Comparison of ENCODE assay signal across 11 cellular contexts in the genomic region with DNA sequence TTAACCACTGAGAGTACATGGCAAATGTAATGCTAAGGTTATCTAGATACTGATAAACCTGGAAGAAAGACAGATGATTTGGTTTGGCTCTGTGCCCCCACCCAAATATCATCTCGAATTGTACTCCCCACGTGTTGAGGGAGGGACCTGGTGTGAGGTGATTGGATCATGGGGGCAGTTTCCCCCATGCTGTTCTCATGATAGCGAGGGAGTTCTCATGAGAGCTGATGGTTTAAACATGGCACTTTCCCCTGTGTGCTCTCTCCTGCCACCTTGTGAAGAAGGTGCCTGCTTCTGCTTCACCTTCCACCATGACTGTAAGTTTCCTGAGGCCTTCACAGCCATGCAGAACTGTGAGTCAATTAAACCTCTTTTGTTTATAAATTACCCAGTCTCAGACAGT. TPM values are rescaled to one million over a fixed set of nuclear protein-coding genes. Genes with fewer than 3 reads are reported as not detected.
DNase-seq lines count a peak whose midpoint lies in the region; ATAC-seq and TF ChIP-seq lines count a peak whose summit lies in the region.
"Had no signal": no experiment of that assay in that cellular context is flagged by ENCODE, and none has a peak within 500 bp of the region (broad histone marks: within the 10 kb centered on the region; RNA-seq: fewer than 3 reads in every experiment).

No MANE protein-coding gene starts in this region.

- POLR2A ChIA-PET in activated CD8-positive, alpha-beta T cell treated with anti-CD3 and anti-CD28 coated beads for 36 hours (lab: Charles Lee): no interaction called here

- H2BK120ac ChIP-seq in mesenchymal stem cell (ENCODE audit: low read depth, low read length): no peak overlapping the region

- H2AFZ ChIP-seq in Karpas-422 (ENCODE audit: low read length): peak overlapping the region; percentile 11; the same call in 1 of the 2 replicates
- no peak overlapping the region for H2AFZ ChIP-seq in mesenchymal stem cell (ENCODE audit: low read depth, low read length)

- no peaks in the 10 kb centered on the region for H3K79me2 ChIP-seq in Karpas-422 (ENCODE audit: low read length)

- no peaks in the 10 kb centered on the region for H3K36me3 Mint-ChIP-seq in activated CD8-positive, alpha-beta T cell treated with anti-CD3 and anti-CD28 coated beads for 36 hours (ENCODE audit: low read depth)
- H3K36me3 Mint-ChIP-seq: stimulated activated effector memory CD8-positive, alpha-beta T cell treated with anti-CD3 and anti-CD28 coated beads, Interleukin-12 subunit alpha, Interleukin-12 subunit beta, amount 100 ng/mL, for 72 hours had no signal

- H3K4me1 ChIP-seq in Karpas-422 (ENCODE audit: low read length): peaks cover 3% of the 10 kb centered on the region; the same call in 1 of the 2 replicates
- no peaks in the 10 kb centered on the region for H3K4me1 ChIP-seq in mesenchymal stem cell (ENCODE audit: control insufficient read depth, insufficient read depth, low read depth, low read length)
- H3K4me1 ChIP-seq: esophagus squamous epithelium had no signal

- no peak overlapping the region for H3K4ac ChIP-seq in mesenchymal stem cell (ENCODE audit: low read depth in 1 of 2, low read length in 2 of 2)

- H3K27ac Mint-ChIP-seq in activated CD8-positive, alpha-beta T cell treated with anti-CD3 and anti-CD28 coated beads for 36 hours: no peak overlapping the region
- H3K27ac Mint-ChIP-seq: stimulated activated effector memory CD8-positive, alpha-beta T cell treated with anti-CD3 and anti-CD28 coated beads, Interleukin-12 subunit alpha, Interleukin-12 subunit beta, amount 100 ng/mL, for 72 hours had no signal

- H3K4me3 ChIP-seq in Karpas-422 (ENCODE audit: low read length) (no peak overlapping the region), mesenchymal stem cell (ENCODE audit: insufficient read depth in 1 of 2, low read depth in 1 of 2, low read length in 2 of 2) (no peak overlapping the region)
- H3K4me3 ChIP-seq: esophagus squamous epithelium had no signal

- H3K9me2 ChIP-seq in Karpas-422 (replicated peaks; ENCODE audit: insufficient read depth, low read length): no peaks in the 10 kb centered on the region

- H3K4me1 Mint-ChIP-seq in activated CD8-positive, alpha-beta T cell treated with anti-CD3 and anti-CD28 coated beads for 36 hours (ENCODE audit: low read depth): peaks cover 13% of the 10 kb centered on the region
- H3K4me1 Mint-ChIP-seq: stimulated activated effector memory CD8-positive, alpha-beta T cell treated with anti-CD3 and anti-CD28 coated beads, Interleukin-12 subunit alpha, Interleukin-12 subunit beta, amount 100 ng/mL, for 72 hours had no signal

- H3K27ac ChIP-seq in Karpas-422 (ENCODE audit: low read length) (no peak overlapping the region), mesenchymal stem cell (ENCODE audit: low read length, poor library complexity, severe bottlenecking) (no peak overlapping the region)
- H3K27ac ChIP-seq: esophagus squamous epithelium had no signal

- H3K9ac ChIP-seq in Karpas-422 (ENCODE audit: low read length) (no peak overlapping the region), mesenchymal stem cell (ENCODE audit: low read length) (no peak overlapping the region)

- H3K36me3 ChIP-seq in Karpas-422 (ENCODE audit: insufficient read depth, low read length) (no peaks in the 10 kb centered on the region), mesenchymal stem cell (ENCODE audit: control insufficient read depth in 1 of 2, insufficient read depth in 2 of 2, low read depth in 1 of 2, low read length in 2 of 2) (peaks cover 0 to 2% of the 10 kb centered on the region in 2 experiments)
- H3K36me3 ChIP-seq: esophagus squamous epithelium had no signal

- ATAC-seq in activated CD8-positive, alpha-beta T cell treated with anti-CD3 and anti-CD28 coated beads for 36 hours: peak; percentile 60
- ATAC-seq in HG03469 (IDR thresholded peaks at IDR 0.05; ENCODE audit: unreplicated experiment): no peak
- ATAC-seq: stimulated activated effector memory CD8-positive, alpha-beta T cell treated with anti-CD3 and anti-CD28 coated beads, Interleukin-12 subunit alpha, Interleukin-12 subunit beta, amount 100 ng/mL, for 72 hours had no signal

- H3K9me3 ChIP-seq in Karpas-422 (ENCODE audit: low read length) (no peaks in the 10 kb centered on the region), mesenchymal stem cell (ENCODE audit: control insufficient read depth, low read length) (no peaks in the 10 kb centered on the region)
- H3K9me3 ChIP-seq: esophagus squamous epithelium had no signal

- no peak overlapping the region for H3K14ac ChIP-seq in mesenchymal stem cell (ENCODE audit: low read length in 2 of 2)

- no peaks in the 10 kb centered on the region for H3K27me3 Mint-ChIP-seq in activated CD8-positive, alpha-beta T cell treated with anti-CD3 and anti-CD28 coated beads for 36 hours

- no peaks in the 10 kb centered on the region for H4K20me1 ChIP-seq in Karpas-422 (ENCODE audit: insufficient read depth, low read depth, low read length)

- no peak overlapping the region for H4K8ac ChIP-seq in mesenchymal stem cell (ENCODE audit: low read length)

- DNase-seq in G401 (ENCODE audit: low spot score) (peak; percentile 8), Karpas-422 (peak; percentile 79), mesenchymal stem cell (peak; percentile 11), activated T-cell treated with anti-CD3 and anti-CD28 coated beads for 4 hours (no peak), GM20000 (ENCODE audit: low spot score) (no peak)
- peak; percentile 15 for DNase-seq in activated CD8-positive, alpha-beta T cell treated with anti-CD3 and anti-CD28 coated beads for 36 hours
- DNase-seq in activated CD8-positive, alpha-beta memory T cell treated with anti-CD3 and anti-CD28 coated beads for 24 hours: no peak
- DNase-seq: activated CD8-positive, alpha-beta memory T cell treated with anti-CD3 and anti-CD28 coated beads, Interleukin-2, amount 50 U/mL, for 48 hours; esophagus squamous epithelium had no signal

- CTCF ChIA-PET in activated CD8-positive, alpha-beta T cell treated with anti-CD3 and anti-CD28 coated beads for 36 hours (lab: Charles Lee): interaction anchor here (1.3 kb wide), 1 partner anchor 85 kb away, joined by 3 read pairs; no protein-coding TSS in a partner anchor

- H3K4me3 Mint-ChIP-seq in activated CD8-positive, alpha-beta T cell treated with anti-CD3 and anti-CD28 coated beads for 36 hours: no peak overlapping the region
- H3K4me3 Mint-ChIP-seq: stimulated activated effector memory CD8-positive, alpha-beta T cell treated with anti-CD3 and anti-CD28 coated beads, Interleukin-12 subunit alpha, Interleukin-12 subunit beta, amount 100 ng/mL, for 72 hours had no signal

- no peak overlapping the region for H2AK5ac ChIP-seq in mesenchymal stem cell (ENCODE audit: low read length, severe bottlenecking)

- H3K27me3 ChIP-seq in Karpas-422 (ENCODE audit: low read length) (no peaks in the 10 kb centered on the region), mesenchymal stem cell (ENCODE audit: control insufficient read depth in 1 of 2, insufficient read depth in 1 of 2, low read length in 2 of 2) (no peaks in the 10 kb centered on the region)
- H3K27me3 ChIP-seq: esophagus squamous epithelium had no signal

- no peak for TF ChIP-seq CTCF in activated CD8-positive, alpha-beta T cell treated with anti-CD3 and anti-CD28 coated beads for 36 hours (IDR thresholded peaks at IDR 0.05)
- TF ChIP-seq CTCF in GM20000 (IDR thresholded peaks at IDR 0.05; ENCODE audit: extremely low read depth, missing control alignments): no peak

- in situ Hi-C loops in G401 (cut with HindIII; ENCODE audit: low sequenced_read_pairs): no loop called here

- H4K91ac ChIP-seq in mesenchymal stem cell (ENCODE audit: low read length): no peak overlapping the region

- no peak overlapping the region for H2BK15ac ChIP-seq in mesenchymal stem cell (ENCODE audit: low read depth, poor library complexity, severe bottlenecking)

- H2BK5ac ChIP-seq in mesenchymal stem cell (ENCODE audit: low read depth, low read length, poor library complexity, severe bottlenecking): no peak overlapping the region

- H3K9me3 Mint-ChIP-seq in activated CD8-positive, alpha-beta T cell treated with anti-CD3 and anti-CD28 coated beads for 36 hours: no peaks in the 10 kb centered on the region
- H3K9me3 Mint-ChIP-seq: stimulated activated effector memory CD8-positive, alpha-beta T cell treated with anti-CD3 and anti-CD28 coated beads, Interleukin-12 subunit alpha, Interleukin-12 subunit beta, amount 100 ng/mL, for 72 hours had no signal

- H3K79me1 ChIP-seq in mesenchymal stem cell (replicated peaks; ENCODE audit: low read length, poor library complexity, severe bottlenecking): no peaks in the 10 kb centered on the region

- intact Hi-C loops in activated CD8-positive, alpha-beta T cell treated with anti-CD3 and anti-CD28 coated beads for 36 hours (cut with micrococcal nuclease): no loop called here

- WGBS in mesenchymal stem cell: 49% methylated on average over 3 of the region's 3 CpGs

- H2BK12ac ChIP-seq in mesenchymal stem cell (ENCODE audit: low read length in 2 of 2): no peak overlapping the region

- no peak overlapping the region for H3K4me2 ChIP-seq in Karpas-422 (ENCODE audit: low read depth, low read length, poor library complexity, severe bottlenecking)
- no peak overlapping the region for H3K4me2 ChIP-seq in mesenchymal stem cell (ENCODE audit: low read length, poor library complexity, severe bottlenecking)

- H3K23ac ChIP-seq in mesenchymal stem cell (ENCODE audit: low read length in 2 of 2): no peak overlapping the region

- no peak overlapping the region for H3K18ac ChIP-seq in mesenchymal stem cell (ENCODE audit: low read depth in 1 of 2, low read length in 2 of 2)

RNA-seq across cellular contexts. Expression of gene NOXRED1, which starts 14.2 kb away (rescaled TPM):
- not detected in 2 replicates for total RNA-seq in G401 (2014; rRNA removed; shearing (Covaris generic))
- 0.60 and 0.97 TPM in 2 replicates for total RNA-seq in Karpas-422 (2014; rRNA removed; shearing (Covaris generic); ENCODE audit: low replicate concordance)
- total RNA-seq in activated CD8-positive, alpha-beta T cell treated with anti-CD3 and anti-CD28 coated beads for 36 hours: under 1 TPM; 0.27 to 0.41 TPM
- polyA plus RNA-seq in mesenchymal stem cell (2013, experiment 1 of 2): 0.04 TPM
- not detected for polyA plus RNA-seq in mesenchymal stem cell (2013, experiment 2 of 2)
- total RNA-seq: esophagus squamous epithelium had no signal

RNA-seq across cellular contexts. Expression of gene SAMD15, which starts 32.0 kb away (rescaled TPM):
- total RNA-seq in G401 (2014; rRNA removed; shearing (Covaris generic)): 5.8 and 6.6 TPM in 2 replicates
- total RNA-seq in Karpas-422 (2014; rRNA removed; shearing (Covaris generic); ENCODE audit: low replicate concordance): 2.2 and 3.3 TPM in 2 replicates
- under 1 TPM; 0.11 to 0.56 TPM for total RNA-seq in activated CD8-positive, alpha-beta T cell treated with anti-CD3 and anti-CD28 coated beads for 36 hours
- polyA plus RNA-seq in mesenchymal stem cell (2013, experiment 1 of 2): 0.32 TPM
- 0.16 TPM for polyA plus RNA-seq in mesenchymal stem cell (2013, experiment 2 of 2)

RNA-seq across cellular contexts. Expression of gene TMED8, which starts 32.2 kb away (rescaled TPM):
- 5.3 and 6.1 TPM in 2 replicates for total RNA-seq in G401 (2014; rRNA removed; shearing (Covaris generic))
- 41.3 and 73.8 TPM in 2 replicates for total RNA-seq in Karpas-422 (2014; rRNA removed; shearing (Covaris generic); ENCODE audit: low replicate concordance)
- 10 to 100 TPM; 25.0 to 25.4 TPM for total RNA-seq in activated CD8-positive, alpha-beta T cell treated with anti-CD3 and anti-CD28 coated beads for 36 hours
- polyA plus RNA-seq in mesenchymal stem cell (2013, experiment 1 of 2): 2.0 TPM
- polyA plus RNA-seq in mesenchymal stem cell (2013, experiment 2 of 2): 1.9 TPM

RNA-seq across cellular contexts. Expression of gene VIPAS39, which starts 48.3 kb away (rescaled TPM):
- total RNA-seq in G401 (2014; rRNA removed; shearing (Covaris generic)): 29.0 and 30.2 TPM in 2 replicates
- 33.9 and 39.0 TPM in 2 replicates for total RNA-seq in Karpas-422 (2014; rRNA removed; shearing (Covaris generic); ENCODE audit: low replicate concordance)
- total RNA-seq in activated CD8-positive, alpha-beta T cell treated with anti-CD3 and anti-CD28 coated beads for 36 hours: 10 to 100 TPM; 13.9 to 16.8 TPM
- polyA plus RNA-seq in mesenchymal stem cell (2013, experiment 1 of 2): 20.5 TPM
- polyA plus RNA-seq in mesenchymal stem cell (2013, experiment 2 of 2): 19.9 TPM

RNA-seq across cellular contexts. Expression of gene AHSA1, which starts 48.8 kb away (rescaled TPM):
- 141 and 215 TPM in 2 replicates for total RNA-seq in G401 (2014; rRNA removed; shearing (Covaris generic))
- total RNA-seq in Karpas-422 (2014; rRNA removed; shearing (Covaris generic); ENCODE audit: low replicate concordance): 200 and 369 TPM in 2 replicates
- 100 to 1,000 TPM; 325 to 339 TPM for total RNA-seq in activated CD8-positive, alpha-beta T cell treated with anti-CD3 and anti-CD28 coated beads for 36 hours
- 73.7 TPM for polyA plus RNA-seq in mesenchymal stem cell (2013, experiment 1 of 2)
- polyA plus RNA-seq in mesenchymal stem cell (2013, experiment 2 of 2): 71.2 TPM

Comparison
In these comparisons a context has a peak if more than half of its experiments do, and no peak if none do; other contexts are left out.
1. DNase-seq: peak in G401 (single experiment), Karpas-422 (single experiment), activated CD8-positive, alpha-beta T cell treated with anti-CD3 and anti-CD28 coated beads for 36 hours (single experiment) and mesenchymal stem cell (single experiment); none in activated T-cell treated with anti-CD3 and anti-CD28 coated beads for 4 hours (single experiment), GM20000 (single experiment) and activated CD8-positive, alpha-beta memory T cell treated with anti-CD3 and anti-CD28 coated beads for 24 hours (single experiment).